24 cellular contexts compared by ENCODE assay signal in genomic region chr17:41503202-41503601, GRCh38. TPM values are rescaled to one million over a fixed set of nuclear protein-coding genes. Genes with fewer than 3 reads are reported as not detected.
DNase-seq lines count a peak whose midpoint lies in the region; ATAC-seq, FAIRE-seq and TF ChIP-seq lines count a peak whose summit lies in the region.
"Had no signal": no experiment of that assay in that cellular context is flagged by ENCODE, and none has a peak within 500 bp of the region (broad histone marks: within the 10 kb centered on the region; RNA-seq: fewer than 3 reads in every experiment).

No MANE protein-coding gene starts in this region.

- CTCF ChIA-PET in PC-9 (lab: Charles Lee), result interaction anchor here (1.2 to 1.3 kb wide), 2 partner anchors 46 to 181 kb away, joined by 3 read pairs; no protein-coding TSS in a partner anchor
- CTCF ChIA-PET in H1 (lab: Charles Lee; ENCODE audit: partially characterized antibody), result interaction anchor here (0.7 to 33.9 kb wide), 9 partner anchors 10 to 171 kb away, joined by 3 to 427 read pairs (median 6); partner anchors contain the start of gene KRT36
- CTCF ChIA-PET in activated CD8-positive, alpha-beta T cell treated with anti-CD3 and anti-CD28 coated beads, Interleukin-2, amount 10 ng/mL, durations not matched to agents 7 days and 5 days (lab: Charles Lee), result interaction anchor here (1.6 kb wide), 1 partner anchor 45 kb away, joined by 3 read pairs; no protein-coding TSS in a partner anchor

- DNase-seq in PC-9, result no peak
- DNase-seq in H1 (ENCODE audit: low read depth in 1 of 2, low spot score in 2 of 2), result no peak
- no peak for DNase-seq in type B pancreatic cell (ENCODE audit: extremely low spot score, unreplicated experiment)
- no peak for DNase-seq in naive thymus-derived CD8-positive, alpha-beta T cell
- no peak for DNase-seq in amygdala (lab: John Stamatoyannopoulos, UW)
- no peak for DNase-seq in sigmoid colon
- no peak for DNase-seq in activated CD8-positive, alpha-beta T cell treated with anti-CD3 and anti-CD28 coated beads, Interleukin-2, amount 10 ng/mL, durations not matched to agents 7 days and 5 days
- DNase-seq: 8988T; C1 segment of cervical spinal cord; Calu3; CD4-positive, alpha-beta memory T cell; COR-L47; DMS53; DMS79 treated with DMSO at 0.1 percent for 48 hours; GF-D8 had no signal

- no peak for FAIRE-seq in H1 (lab: Jason Lieb, UNC)
- FAIRE-seq: A549, GM12891, GM18507, H54 had no signal

- H4K91ac ChIP-seq in H1 (replicated peaks; ENCODE audit: insufficient read length, low read length), result no peak overlapping the region

- peak overlapping the region; percentile 36 for H3K27ac Mint-ChIP-seq in type B pancreatic cell
- H3K27ac Mint-ChIP-seq in naive thymus-derived CD8-positive, alpha-beta T cell, result peak overlapping the region in 1 of 10 donors; percentile 21
- no peak overlapping the region for H3K27ac Mint-ChIP-seq in activated CD8-positive, alpha-beta T cell treated with anti-CD3 and anti-CD28 coated beads, Interleukin-2, amount 10 ng/mL, durations not matched to agents 7 days and 5 days
- H3K27ac Mint-ChIP-seq: GM23338 had no signal

- no peak overlapping the region for H4K5ac ChIP-seq in H1 (ENCODE audit: insufficient read length, low read depth, low read length)

- H3K18ac ChIP-seq in H1 (ENCODE audit: extremely low read depth, low read length), result no peak overlapping the region

- no peaks in the 10 kb centered on the region for H3K23me2 ChIP-seq in H1 (ENCODE audit: low read depth, low read length)

- peak overlapping the region; percentile 79 for H3K4me3 Mint-ChIP-seq in type B pancreatic cell
- no peak overlapping the region for H3K4me3 Mint-ChIP-seq in naive thymus-derived CD8-positive, alpha-beta T cell
- H3K4me3 Mint-ChIP-seq in activated CD8-positive, alpha-beta T cell treated with anti-CD3 and anti-CD28 coated beads, Interleukin-2, amount 10 ng/mL, durations not matched to agents 7 days and 5 days, result no peak overlapping the region
- H3K4me3 Mint-ChIP-seq: CD4-positive, alpha-beta memory T cell; GM23338 had no signal

- intact Hi-C loops in PC-9 (cut with micrococcal nuclease; ENCODE audit: unreplicated experiment), result no loop called here
- intact Hi-C loops in sigmoid colon (cut with DNase I), result no loop called here

- H2AK5ac ChIP-seq in H1 (ENCODE audit: low read depth, low read length), result no peak overlapping the region

- no peak overlapping the region; the same call in 1 of the 2 replicates for H2BK5ac ChIP-seq in H1 (ENCODE audit: low read depth, low read length)

- H3K4me1 ChIP-seq in PC-9 (replicated peaks; ENCODE audit: insufficient read depth) (peaks cover 87% of the 10 kb centered on the region), H1 (replicated peaks in 1 of 4; ENCODE audit: control insufficient read depth in 3 of 4, insufficient read depth in 4 of 4, low read length in 3 of 4) (peaks cover 0 to 19% (median 11%) of the 10 kb centered on the region in 4 experiments; a peak in 6 of 7 replicates), sigmoid colon (peaks cover 0 to 16% (median 6%) of the 10 kb centered on the region in 4 donors)
- H3K4me1 ChIP-seq: HAP-1 had no signal

- H3K9me3 Mint-ChIP-seq in type B pancreatic cell, result no peaks in the 10 kb centered on the region
- no peaks in the 10 kb centered on the region for H3K9me3 Mint-ChIP-seq in naive thymus-derived CD8-positive, alpha-beta T cell
- no peaks in the 10 kb centered on the region for H3K9me3 Mint-ChIP-seq in activated CD8-positive, alpha-beta T cell treated with anti-CD3 and anti-CD28 coated beads, Interleukin-2, amount 10 ng/mL, durations not matched to agents 7 days and 5 days (ENCODE audit: insufficient read depth)
- H3K9me3 Mint-ChIP-seq: CD4-positive, alpha-beta memory T cell; GM23338 had no signal

- H3K79me2 ChIP-seq in PC-9 (ENCODE audit: low read depth) (peaks cover 39% of the 10 kb centered on the region), H1 (ENCODE audit: control insufficient read depth in 1 of 2, insufficient read depth in 2 of 2, low read length in 2 of 2) (no peaks in the 10 kb centered on the region)

- ATAC-seq in naive thymus-derived CD8-positive, alpha-beta T cell, result no peak
- no peak for ATAC-seq in activated CD8-positive, alpha-beta T cell treated with anti-CD3 and anti-CD28 coated beads, Interleukin-2, amount 10 ng/mL, durations not matched to agents 7 days and 5 days
- ATAC-seq: A549, GM23338 had no signal

- POLR2A ChIA-PET in PC-9 (lab: Charles Lee; ENCODE audit: unreplicated experiment), result interaction anchor here (0.7 to 1.2 kb wide), 2 partner anchors 19 to 162 kb away, joined by 3 to 8 read pairs; no protein-coding TSS in a partner anchor
- POLR2A ChIA-PET in H1 (lab: Charles Lee; ENCODE audit: partially characterized antibody), result interaction anchor here (0.6 to 5.6 kb wide), 3 partner anchors 18 to 25 kb away, joined by 5 to 32 read pairs (median 14); partner anchors contain the start of gene KRT19
- POLR2A ChIA-PET in naive thymus-derived CD8-positive, alpha-beta T cell (lab: Charles Lee), result no interaction called here
- POLR2A ChIA-PET in activated CD8-positive, alpha-beta T cell treated with anti-CD3 and anti-CD28 coated beads, Interleukin-2, amount 10 ng/mL, durations not matched to agents 7 days and 5 days (lab: Charles Lee), result interaction anchor here (1.6 kb wide), 1 partner anchor 185 kb away, joined by 3 read pairs; the partner anchor contains the start of gene EIF1

- no peaks in the 10 kb centered on the region for H3K27me3 Mint-ChIP-seq in type B pancreatic cell
- H3K27me3 Mint-ChIP-seq in naive thymus-derived CD8-positive, alpha-beta T cell, result peaks cover 0 to 10% (median 4%) of the 10 kb centered on the region in 5 donors
- H3K27me3 Mint-ChIP-seq in activated CD8-positive, alpha-beta T cell treated with anti-CD3 and anti-CD28 coated beads, Interleukin-2, amount 10 ng/mL, durations not matched to agents 7 days and 5 days (ENCODE audit: low read depth), result no peaks in the 10 kb centered on the region
- H3K27me3 Mint-ChIP-seq: CD4-positive, alpha-beta memory T cell had no signal

- H3K27me3 ChIP-seq in PC-9 (ENCODE audit: insufficient read depth, low read depth) (no peaks in the 10 kb centered on the region), H1 (replicated peaks in 1 of 4; ENCODE audit: control insufficient read depth in 3 of 4, extremely low read depth in 1 of 4, insufficient read depth in 3 of 4, low read length in 3 of 4) (no peaks in the 10 kb centered on the region), sigmoid colon (no peaks in the 10 kb centered on the region)

- BruUV-seq in PC-9 (replicated peaks; lab: Mats Ljungman, UMichigan), result no TSS peak

- peak overlapping the region; percentile 73 for H3K4me2 ChIP-seq in PC-9
- no peak overlapping the region for H3K4me2 ChIP-seq in H1 (ENCODE audit: insufficient read depth in 1 of 2, low read depth in 2 of 2, low read length in 2 of 2)
- H3K4me2 ChIP-seq: A549, GM23338 had no signal

- H2AFZ ChIP-seq in PC-9 (no peak overlapping the region), H1 (ENCODE audit: low read length) (no peak overlapping the region)
- H2AFZ ChIP-seq: GM23338 had no signal

- H3K36me3 ChIP-seq in PC-9 (ENCODE audit: low read depth), result no peaks in the 10 kb centered on the region
- H3K36me3 ChIP-seq in H1 (ENCODE audit: control insufficient read depth in 2 of 4, insufficient read depth in 4 of 4, low read length in 3 of 4), result no peaks in the 10 kb centered on the region
- no peaks in the 10 kb centered on the region for H3K36me3 ChIP-seq in sigmoid colon
- H3K36me3 ChIP-seq: HAP-1 had no signal

- no peaks in the 10 kb centered on the region for H3K79me1 ChIP-seq in H1 (ENCODE audit: low read depth, low read length)

- peaks cover 65% of the 10 kb centered on the region for H3F3A ChIP-seq in PC-9 (ENCODE audit: insufficient read depth, low read depth)

- no peak overlapping the region for H3K23ac ChIP-seq in H1 (ENCODE audit: insufficient read length)

- H2BK15ac ChIP-seq in H1 (ENCODE audit: low read length), result 0 out of 2 replicates have a peak overlapping the region, but pooled peaks have one; percentile 72

- WGBS in H1 (ENCODE audit: extremely low coverage in 1 of 2, insufficient coverage in 1 of 2, insufficient read length in 1 of 2, insufficient replicate concordance in 2 of 2, low coverage in 1 of 2, low lambda C conversion rate in 2 of 2, missing lambda C conversion rate in 1 of 2), 2 experiments, result 91% methylated on average over 9 of the region's 9 CpGs; no CpG with 5 or more reads in 1 of the 2 experiments
- WGBS in sigmoid colon, 2 donors, result 92 to 95% methylated on average over 9 of the region's 9 CpGs

- H3K4me3 ChIP-seq in PC-9, result peak overlapping the region; percentile 58; the same call in 1 of the 2 replicates
- H3K4me3 ChIP-seq in H1 (ENCODE audit: extremely low read depth in 1 of 4, insufficient read depth in 2 of 4, low read depth in 3 of 4, low read length in 4 of 4), result no peak overlapping the region
- no peak overlapping the region for H3K4me3 ChIP-seq in sigmoid colon
- H3K4me3 ChIP-seq: A549, GM23338, HAP-1 had no signal

- H4K8ac ChIP-seq in H1 (ENCODE audit: extremely low read depth, insufficient read depth, low read length), result no peak overlapping the region

- H3K27ac ChIP-seq in PC-9, result no peak overlapping the region
- no peak overlapping the region for H3K27ac ChIP-seq in H1 (ENCODE audit: low read depth, low read length)
- no peak overlapping the region for H3K27ac ChIP-seq in sigmoid colon
- H3K27ac ChIP-seq: A549 had no signal

- H3K9ac ChIP-seq in H1 (replicated peaks in 1 of 4; ENCODE audit: extremely low read depth in 1 of 4, low read depth in 3 of 4, low read length in 3 of 4), result no peak overlapping the region

- no peaks in the 10 kb centered on the region for H3K36me3 Mint-ChIP-seq in type B pancreatic cell
- no peaks in the 10 kb centered on the region for H3K36me3 Mint-ChIP-seq in naive thymus-derived CD8-positive, alpha-beta T cell
- H3K36me3 Mint-ChIP-seq in activated CD8-positive, alpha-beta T cell treated with anti-CD3 and anti-CD28 coated beads, Interleukin-2, amount 10 ng/mL, durations not matched to agents 7 days and 5 days (ENCODE audit: low read depth), result no peaks in the 10 kb centered on the region
- H3K36me3 Mint-ChIP-seq: CD4-positive, alpha-beta memory T cell had no signal

- H3K4ac ChIP-seq in H1 (replicated peaks; ENCODE audit: insufficient read length, low read depth, low read length), result no peak overlapping the region

- H3K9me2 ChIP-seq in PC-9 (ENCODE audit: insufficient read depth), result no peaks in the 10 kb centered on the region

- TF ChIP-seq POLR2A in H1 (IDR thresholded peaks at IDR 0.05; ENCODE audit: control extremely low read depth in 1 of 2, low read depth in 2 of 2, low read length in 2 of 2), result no peak
- TF ChIP-seq POLR2A in sigmoid colon (IDR thresholded peaks at IDR 0.05), result no peak

- no peak overlapping the region for H3K14ac ChIP-seq in H1 (ENCODE audit: insufficient read length)

- H3K9me3 ChIP-seq in PC-9 (ENCODE audit: insufficient read depth, low read depth) (no peaks in the 10 kb centered on the region), H1 (ENCODE audit: insufficient read depth in 2 of 2, low read depth in 1 of 2, low read length in 1 of 2) (no peaks in the 10 kb centered on the region), sigmoid colon (no peaks in the 10 kb centered on the region)
- H3K9me3 ChIP-seq: A549, HAP-1 had no signal

- H2BK120ac ChIP-seq in H1 (replicated peaks; ENCODE audit: low read depth, low read length), result no peak overlapping the region

- no peak overlapping the region for H3K56ac ChIP-seq in H1 (replicated peaks; ENCODE audit: insufficient read length, low read depth, low read length)

- TF ChIP-seq EP300 in H1 (IDR thresholded peaks at IDR 0.05; ENCODE audit: borderline replicate concordance in 1 of 2, low read depth in 2 of 2, low read length in 2 of 2) (no peak), sigmoid colon (IDR thresholded peaks at IDR 0.05) (no peak)

- no peak for TF ChIP-seq CTCF in PC-9 (conservative IDR thresholded peaks at IDR 0.05)
- no peak for TF ChIP-seq CTCF in H1 (IDR thresholded peaks at IDR 0.05; ENCODE audit: control extremely low read depth in 1 of 3, insufficient read depth in 1 of 3, low read depth in 1 of 3, low read length in 3 of 3)
- TF ChIP-seq CTCF in type B pancreatic cell (conservative IDR thresholded peaks at IDR 0.05), result no peak
- no peak for TF ChIP-seq CTCF in sigmoid colon (IDR thresholded peaks at IDR 0.05)

- peaks cover 33% of the 10 kb centered on the region for H3K4me1 Mint-ChIP-seq in type B pancreatic cell (ENCODE audit: unreplicated experiment)
- peaks cover 2 to 10% (median 5%) of the 10 kb centered on the region in 4 donors for H3K4me1 Mint-ChIP-seq in naive thymus-derived CD8-positive, alpha-beta T cell
- H3K4me1 Mint-ChIP-seq in activated CD8-positive, alpha-beta T cell treated with anti-CD3 and anti-CD28 coated beads, Interleukin-2, amount 10 ng/mL, durations not matched to agents 7 days and 5 days (ENCODE audit: low read depth), result no peaks in the 10 kb centered on the region

- H2BK20ac ChIP-seq in H1 (ENCODE audit: low read length), result no peak overlapping the region

- TF ChIP-seq RAD21 in H1 (IDR thresholded peaks at IDR 0.05 in 1 of 2, conservative IDR thresholded peaks at IDR 0.05 in 1 of 2; ENCODE audit: low read depth in 2 of 2, low read length in 2 of 2), result no peak

- H2BK12ac ChIP-seq in H1 (ENCODE audit: low read depth, low read length), result no peak overlapping the region

- no peaks in the 10 kb centered on the region for H4K20me1 ChIP-seq in PC-9 (ENCODE audit: insufficient read depth)
- no peaks in the 10 kb centered on the region for H4K20me1 ChIP-seq in H1 (replicated peaks in 1 of 2; ENCODE audit: control insufficient read depth in 1 of 2, insufficient read depth in 2 of 2, low read length in 2 of 2)

RNA-seq across cellular contexts. Expression of gene KRT13, which starts 2.2 kb away (rescaled TPM):
- total RNA-seq in PC-9 (2021) (606 and 1,548 TPM in 2 replicates), type B pancreatic cell (ENCODE audit: low replicate concordance) (869 and 1,618 TPM in 2 replicates), sigmoid colon (under 1 TPM in 1 of 4 donors, not detected in 3; 0.55 TPM)
- not detected in 2 replicates for total RNA-seq in H1 (2021; fragmentation: NEBNext Ultra II Directional; extraction: Animal tissue kit (Norgen Biotek cat#: 25700))
- polyA plus RNA-seq in H1 (2011; rRNA removed) (0.09 and 0.17 TPM in 2 replicates), sigmoid colon (10 to 100 TPM in 1 of 3 donors, 1 to 10 TPM in 1, under 1 TPM in 1; 0.46 to 54.1 (median 8.0) TPM)
- not detected for polyA plus RNA-seq in H1 (2011; cell fraction: cytosol; rRNA removed)
- polyA plus RNA-seq in H1 (2011; cell fraction: nucleus; rRNA removed), result not detected
- polyA plus RNA-seq in H1 (2012, experiment 1 of 2), result not detected in 4 replicates
- polyA plus RNA-seq in H1 (2012, experiment 2 of 2), result not detected
- polyA plus RNA-seq in H1 (2013, experiment 1 of 2), result not detected
- not detected for polyA plus RNA-seq in H1 (2013, experiment 2 of 2)
- polyA minus RNA-seq in H1 (2011; rRNA and poly(A)+ RNA removed), result not detected in 2 replicates
- not detected for polyA minus RNA-seq in H1 (2011; cell fraction: cytosol; rRNA and poly(A)+ RNA removed)
- not detected for polyA minus RNA-seq in H1 (2011; cell fraction: nucleus; rRNA and poly(A)+ RNA removed)
- not detected for total RNA-seq in naive thymus-derived CD8-positive, alpha-beta T cell
- polyA plus RNA-seq in naive thymus-derived CD8-positive, alpha-beta T cell, result not detected
- not detected for total RNA-seq in activated CD8-positive, alpha-beta T cell treated with anti-CD3 and anti-CD28 coated beads, Interleukin-2, amount 10 ng/mL, durations not matched to agents 7 days and 5 days
- total RNA-seq: CD4-positive, alpha-beta memory T cell; Daoy; G401; GM23338 had no signal
- polyA plus RNA-seq: CD4-positive, alpha-beta memory T cell; GM23338 had no signal

RNA-seq across cellular contexts. Expression of gene KRT36, which starts 13.5 kb away (rescaled TPM):
- total RNA-seq in PC-9 (2021) (not detected in 2 replicates), type B pancreatic cell (ENCODE audit: low replicate concordance) (0.17 and 0.83 TPM in 2 replicates), sigmoid colon (under 1 TPM in 1 of 4 donors, not detected in 3; 0.33 TPM)
- total RNA-seq in H1 (2021; fragmentation: NEBNext Ultra II Directional; extraction: Animal tissue kit (Norgen Biotek cat#: 25700)), result not detected in 2 replicates
- polyA plus RNA-seq in H1 (2011; rRNA removed) (not detected in 2 replicates), sigmoid colon (under 1 TPM in 1 of 3 donors, not detected in 2; 0.20 TPM)
- polyA plus RNA-seq in H1 (2011; cell fraction: cytosol; rRNA removed), result not detected
- polyA plus RNA-seq in H1 (2011; cell fraction: nucleus; rRNA removed), result not detected
- not detected in 4 replicates for polyA plus RNA-seq in H1 (2012, experiment 1 of 2)
- polyA plus RNA-seq in H1 (2012, experiment 2 of 2), result not detected
- not detected for polyA plus RNA-seq in H1 (2013, experiment 1 of 2)
- not detected for polyA plus RNA-seq in H1 (2013, experiment 2 of 2)
- polyA minus RNA-seq in H1 (2011; rRNA and poly(A)+ RNA removed), result not detected in 2 replicates
- polyA minus RNA-seq in H1 (2011; cell fraction: cytosol; rRNA and poly(A)+ RNA removed), result not detected
- polyA minus RNA-seq in H1 (2011; cell fraction: nucleus; rRNA and poly(A)+ RNA removed), result not detected
- total RNA-seq in naive thymus-derived CD8-positive, alpha-beta T cell, result not detected
- polyA plus RNA-seq in naive thymus-derived CD8-positive, alpha-beta T cell, result not detected
- total RNA-seq in activated CD8-positive, alpha-beta T cell treated with anti-CD3 and anti-CD28 coated beads, Interleukin-2, amount 10 ng/mL, durations not matched to agents 7 days and 5 days, result not detected
- total RNA-seq: Calu3; CD4-positive, alpha-beta memory T cell; Daoy; G401; GM23338 had no signal
- polyA plus RNA-seq: A549; CD4-positive, alpha-beta memory T cell; GM23338 had no signal

RNA-seq across cellular contexts. Expression of gene KRT15, which starts 15.5 kb away (rescaled TPM):
- total RNA-seq in PC-9 (2021) (41.9 and 49.9 TPM in 2 replicates), type B pancreatic cell (ENCODE audit: low replicate concordance) (208 and 840 TPM in 2 replicates), sigmoid colon (not detected)
- total RNA-seq in H1 (2021; fragmentation: NEBNext Ultra II Directional; extraction: Animal tissue kit (Norgen Biotek cat#: 25700)), result 0.13 and 0.21 TPM in 2 replicates
- polyA plus RNA-seq in H1 (2011; rRNA removed) (0.09 and 0.11 TPM in 2 replicates), sigmoid colon (10 to 100 TPM in 1 of 3 donors, 1 to 10 TPM in 2; 5.4 to 10.3 (median 9.2) TPM)
- 0.16 TPM for polyA plus RNA-seq in H1 (2011; cell fraction: cytosol; rRNA removed)
- 0.47 TPM for polyA plus RNA-seq in H1 (2011; cell fraction: nucleus; rRNA removed)
- polyA plus RNA-seq in H1 (2012, experiment 1 of 2), result 0.17 to 0.40 TPM (median 0.23 TPM) in 4 replicates
- not detected for polyA plus RNA-seq in H1 (2012, experiment 2 of 2)
- polyA plus RNA-seq in H1 (2013, experiment 1 of 2), result 0.04 TPM
- polyA plus RNA-seq in H1 (2013, experiment 2 of 2), result 0.42 TPM
- 0.20 and 0.25 TPM in 2 replicates for polyA minus RNA-seq in H1 (2011; rRNA and poly(A)+ RNA removed)
- not detected for polyA minus RNA-seq in H1 (2011; cell fraction: cytosol; rRNA and poly(A)+ RNA removed)
- 0.80 TPM for polyA minus RNA-seq in H1 (2011; cell fraction: nucleus; rRNA and poly(A)+ RNA removed)
- total RNA-seq in naive thymus-derived CD8-positive, alpha-beta T cell, result not detected
- not detected for polyA plus RNA-seq in naive thymus-derived CD8-positive, alpha-beta T cell
- total RNA-seq in activated CD8-positive, alpha-beta T cell treated with anti-CD3 and anti-CD28 coated beads, Interleukin-2, amount 10 ng/mL, durations not matched to agents 7 days and 5 days, result not detected
- total RNA-seq: CD4-positive, alpha-beta memory T cell; G401 had no signal
- polyA plus RNA-seq: CD4-positive, alpha-beta memory T cell; GM23338 had no signal

RNA-seq across cellular contexts. Expression of gene KRT35, which starts 22.3 kb away (rescaled TPM):
- total RNA-seq in PC-9 (2021) (not detected in 2 replicates), type B pancreatic cell (ENCODE audit: low replicate concordance) (not detected in 2 replicates), sigmoid colon (not detected)
- total RNA-seq in H1 (2021; fragmentation: NEBNext Ultra II Directional; extraction: Animal tissue kit (Norgen Biotek cat#: 25700)), result not detected in 2 replicates
- polyA plus RNA-seq in H1 (2011; rRNA removed) (not detected in 2 replicates), sigmoid colon (not detected)
- polyA plus RNA-seq in H1 (2011; cell fraction: cytosol; rRNA removed), result not detected
- not detected for polyA plus RNA-seq in H1 (2011; cell fraction: nucleus; rRNA removed)
- polyA plus RNA-seq in H1 (2012, experiment 1 of 2), result not detected in 4 replicates
- not detected for polyA plus RNA-seq in H1 (2012, experiment 2 of 2)
- polyA plus RNA-seq in H1 (2013, experiment 1 of 2), result not detected
- polyA plus RNA-seq in H1 (2013, experiment 2 of 2), result not detected
- polyA minus RNA-seq in H1 (2011; rRNA and poly(A)+ RNA removed), result not detected in 2 replicates
- polyA minus RNA-seq in H1 (2011; cell fraction: cytosol; rRNA and poly(A)+ RNA removed), result not detected
- not detected for polyA minus RNA-seq in H1 (2011; cell fraction: nucleus; rRNA and poly(A)+ RNA removed)
- not detected for total RNA-seq in naive thymus-derived CD8-positive, alpha-beta T cell
- polyA plus RNA-seq in naive thymus-derived CD8-positive, alpha-beta T cell, result not detected
- total RNA-seq in activated CD8-positive, alpha-beta T cell treated with anti-CD3 and anti-CD28 coated beads, Interleukin-2, amount 10 ng/mL, durations not matched to agents 7 days and 5 days, result not detected
- total RNA-seq: Calu3; CD4-positive, alpha-beta memory T cell; Daoy; G401; GM23338 had no signal
- polyA plus RNA-seq: A549; BJ; CD4-positive, alpha-beta memory T cell; GM23338 had no signal

RNA-seq across cellular contexts. Expression of gene KRT19, which starts 24.9 kb away (rescaled TPM):
- total RNA-seq in PC-9 (2021) (1,811 and 2,277 TPM in 2 replicates), type B pancreatic cell (ENCODE audit: low replicate concordance) (750 and 2,036 TPM in 2 replicates), sigmoid colon (1 to 10 TPM in 2 of 4 donors, under 1 TPM in 2; 0.49 to 2.5 (median 1.2) TPM)
- 122 and 137 TPM in 2 replicates for total RNA-seq in H1 (2021; fragmentation: NEBNext Ultra II Directional; extraction: Animal tissue kit (Norgen Biotek cat#: 25700))
- polyA plus RNA-seq in H1 (2011; rRNA removed) (120 and 192 TPM in 2 replicates), sigmoid colon (1,000 to 10,000 TPM in 2 of 3 donors, 100 to 1,000 TPM in 1; 809 to 2,366 (median 1,184) TPM)
- polyA plus RNA-seq in H1 (2011; cell fraction: cytosol; rRNA removed), result 174 TPM
- polyA plus RNA-seq in H1 (2011; cell fraction: nucleus; rRNA removed), result 160 TPM
- polyA plus RNA-seq in H1 (2012, experiment 1 of 2), result 117 to 161 TPM (median 152 TPM) in 4 replicates
- polyA plus RNA-seq in H1 (2012, experiment 2 of 2), result 165 TPM
- 70.3 TPM for polyA plus RNA-seq in H1 (2013, experiment 1 of 2)
- 64.2 TPM for polyA plus RNA-seq in H1 (2013, experiment 2 of 2)
- polyA minus RNA-seq in H1 (2011; rRNA and poly(A)+ RNA removed), result 68.0 and 81.3 TPM in 2 replicates
- 95.6 TPM for polyA minus RNA-seq in H1 (2011; cell fraction: cytosol; rRNA and poly(A)+ RNA removed)
- polyA minus RNA-seq in H1 (2011; cell fraction: nucleus; rRNA and poly(A)+ RNA removed), result 73.2 TPM
- not detected for total RNA-seq in naive thymus-derived CD8-positive, alpha-beta T cell
- polyA plus RNA-seq in naive thymus-derived CD8-positive, alpha-beta T cell, result not detected
- total RNA-seq in activated CD8-positive, alpha-beta T cell treated with anti-CD3 and anti-CD28 coated beads, Interleukin-2, amount 10 ng/mL, durations not matched to agents 7 days and 5 days, result not detected
- total RNA-seq: CD4-positive, alpha-beta memory T cell; G401 had no signal
- polyA plus RNA-seq: CD4-positive, alpha-beta memory T cell had no signal

Comparison
In these comparisons a context has a peak if more than half of its experiments do, and no peak if none do; other contexts are left out.
1. RNA of gene KRT13, which starts 2.2 kb away (total RNA-seq): 869 to 1,618 TPM in type B pancreatic cell and 606 to 1,548 TPM in PC-9; not detected in H1, not detected in naive thymus-derived CD8-positive, alpha-beta T cell, 0.55 TPM in sigmoid colon and not detected in activated CD8-positive, alpha-beta T cell treated with anti-CD3 and anti-CD28 coated beads, Interleukin-2, amount 10 ng/mL, durations not matched to agents 7 days and 5 days; every median in the first group is over 100 times any median in the second.
2. RNA of gene KRT15, which starts 15.5 kb away (total RNA-seq): 208 to 840 TPM in type B pancreatic cell and 41.9 to 49.9 TPM in PC-9; 0.13 to 0.21 TPM in H1, not detected in naive thymus-derived CD8-positive, alpha-beta T cell, not detected in sigmoid colon and not detected in activated CD8-positive, alpha-beta T cell treated with anti-CD3 and anti-CD28 coated beads, Interleukin-2, amount 10 ng/mL, durations not matched to agents 7 days and 5 days; every median in the first group is over 10 times any median in the second.